18 cellular contexts compared by ENCODE assay signal in the genomic region with DNA sequence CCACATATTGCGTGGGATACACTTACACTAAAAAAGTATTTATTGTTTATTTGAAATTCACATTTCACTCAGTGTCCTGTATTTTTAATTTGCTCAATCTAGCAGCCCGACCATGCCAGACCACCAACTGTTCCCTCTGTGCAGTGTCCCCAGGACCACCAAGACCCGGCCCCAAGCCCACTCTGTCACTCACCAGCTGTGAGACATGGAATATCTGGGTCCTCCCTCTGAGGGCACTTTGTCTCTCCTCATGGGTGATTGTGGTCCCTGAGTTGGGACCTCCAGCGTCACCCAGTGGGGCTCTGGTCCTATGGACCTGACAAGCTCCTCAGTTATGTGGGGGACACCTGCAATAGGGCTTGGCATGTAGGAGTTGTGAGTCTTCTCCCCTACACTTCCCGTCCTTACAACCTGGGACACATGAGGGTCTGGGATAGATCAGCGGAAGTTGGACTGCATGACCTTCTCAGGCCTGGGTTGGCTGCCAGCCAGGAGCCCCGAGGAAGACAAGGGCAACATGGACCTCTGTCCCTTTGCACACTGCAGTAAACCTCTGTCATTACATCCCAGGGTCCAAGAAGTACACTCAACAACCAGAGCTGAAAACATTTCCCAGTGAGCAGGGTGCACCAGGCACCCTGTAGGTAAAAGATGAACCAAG. TPM values are rescaled to one million over a fixed set of nuclear protein-coding genes. Genes with fewer than 3 reads are reported as not detected.
A peak's percentile ranks its signal among the peaks of the same experiment; 100 is the strongest.
DNase-seq lines count a peak whose midpoint lies in the region; ATAC-seq, FAIRE-seq and TF ChIP-seq lines count a peak whose summit lies in the region.
"Had no signal": no experiment of that assay in that cellular context is flagged by ENCODE, and none has a peak within 500 bp of the region (broad histone marks: within the 10 kb centered on the region; RNA-seq: fewer than 3 reads in every experiment).

No MANE protein-coding gene starts in this region.

- no peak for TF ChIP-seq POLR2A in gastrocnemius medialis (IDR thresholded peaks at IDR 0.05)
- no peak for TF ChIP-seq POLR2A in sigmoid colon (IDR thresholded peaks at IDR 0.05)

- H3K27ac ChIP-seq in gastrocnemius medialis = peak overlapping the region; percentile 95 to 100 (median 96)
- H3K27ac ChIP-seq in sigmoid colon = no peak overlapping the region

- WGBS in sigmoid colon, 2 donors = 74 to 81% methylated on average over 7 of the region's 7 CpGs

- in situ Hi-C loops in gastrocnemius medialis (cut with MboI; ENCODE audit: low sequenced_read_pairs in 4 of 4) = no loop called here

- H3K4me3 Mint-ChIP-seq in CD14-positive monocyte = peak overlapping the region in 1 of 2 donors; percentile 61
- H3K4me3 Mint-ChIP-seq in activated naive CD8-positive, alpha-beta T cell treated with anti-CD3 and anti-CD28 coated beads, Interleukin-2, amount 50 U/mL, for 24 hours = no peak overlapping the region
- H3K4me3 Mint-ChIP-seq: GM23338 had no signal

- H3K4me1 Mint-ChIP-seq in CD14-positive monocyte = peaks cover 58% of the 10 kb centered on the region
- peaks cover 29% of the 10 kb centered on the region for H3K4me1 Mint-ChIP-seq in activated naive CD8-positive, alpha-beta T cell treated with anti-CD3 and anti-CD28 coated beads, Interleukin-2, amount 50 U/mL, for 24 hours
- H3K4me1 Mint-ChIP-seq: GM23338 had no signal

- H3K27me3 Mint-ChIP-seq in CD14-positive monocyte (ENCODE audit: low read depth in 3 of 3) = peaks cover 0 to 7% (median 3%) of the 10 kb centered on the region in 3 donors
- H3K27me3 Mint-ChIP-seq in activated naive CD8-positive, alpha-beta T cell treated with anti-CD3 and anti-CD28 coated beads, Interleukin-2, amount 50 U/mL, for 24 hours = peaks cover 2% of the 10 kb centered on the region

- no peaks in the 10 kb centered on the region for H3K9me3 ChIP-seq in gastrocnemius medialis
- H3K9me3 ChIP-seq in sigmoid colon = peaks cover 0 to 2% (median 0%) of the 10 kb centered on the region in 4 donors
- H3K9me3 ChIP-seq: MG63 had no signal

- intact Hi-C loops in CD14-positive monocyte (cut with micrococcal nuclease) (loop anchor here (1.0 to 10.0 kb wide), 5 partner anchors 26 to 136 kb away; a partner anchor contains a TSS), left ventricle myocardium superior (cut with micrococcal nuclease) (no loop called here), gastrocnemius medialis (cut with DNase I; ENCODE audit: low total_unique reads) (no loop called here), sigmoid colon (cut with DNase I) (no loop called here)

- no peak overlapping the region for H3K4me3 ChIP-seq in gastrocnemius medialis
- no peak overlapping the region for H3K4me3 ChIP-seq in sigmoid colon
- H3K4me3 ChIP-seq: GM23338, MG63 had no signal

- TF ChIP-seq CTCF in CD14-positive monocyte (IDR thresholded peaks at IDR 0.05) (no peak), gastrocnemius medialis (IDR thresholded peaks at IDR 0.05 in 4 of 5, conservative IDR thresholded peaks at IDR 0.05 in 1 of 5) (no peak), sigmoid colon (IDR thresholded peaks at IDR 0.05) (no peak)

- H3K27me3 ChIP-seq in gastrocnemius medialis = no peaks in the 10 kb centered on the region
- H3K27me3 ChIP-seq in sigmoid colon = no peaks in the 10 kb centered on the region
- H3K27me3 ChIP-seq: MG63 had no signal

- FAIRE-seq in GM19239 (lab: Jason Lieb, UNC) = no peak
- FAIRE-seq: G401.6 had no signal

- H3K36me3 Mint-ChIP-seq in CD14-positive monocyte = no peaks in the 10 kb centered on the region
- H3K36me3 Mint-ChIP-seq in activated naive CD8-positive, alpha-beta T cell treated with anti-CD3 and anti-CD28 coated beads, Interleukin-2, amount 50 U/mL, for 24 hours (ENCODE audit: low read depth) = no peaks in the 10 kb centered on the region
- H3K36me3 Mint-ChIP-seq: CD8-positive, alpha-beta T cell had no signal

- peaks cover 36 to 51% of the 10 kb centered on the region in 2 donors for H3K4me1 ChIP-seq in gastrocnemius medialis
- no peaks in the 10 kb centered on the region for H3K4me1 ChIP-seq in sigmoid colon

- DNase-seq in CD14-positive monocyte (ENCODE audit: low spot score) = no peak
- DNase-seq in activated naive CD8-positive, alpha-beta T cell treated with anti-CD3 and anti-CD28 coated beads, Interleukin-2, amount 50 U/mL, for 24 hours = no peak
- peak; percentile 68 for DNase-seq in left ventricle myocardium superior
- no peak for DNase-seq in gastrocnemius medialis
- no peak for DNase-seq in sigmoid colon
- no peak for DNase-seq in GM19239 (ENCODE audit: insufficient read length, low spot score)
- DNase-seq in DMS153 (lab: John Stamatoyannopoulos, UW) = no peak
- no peak for DNase-seq in HPDE6-E6E7 (ENCODE audit: extremely low spot score)
- DNase-seq: CD8-positive, alpha-beta T cell; DMS79 treated with DMSO at 0.1 percent for 48 hours; MG63; NCI-H1092; NCI-H510A treated with DMSO at 0.1 percent for 48 hours; NCI-H82 had no signal

- H3K27ac Mint-ChIP-seq in CD14-positive monocyte = peak overlapping the region; percentile 89 to 96 (median 94)
- H3K27ac Mint-ChIP-seq in activated naive CD8-positive, alpha-beta T cell treated with anti-CD3 and anti-CD28 coated beads, Interleukin-2, amount 50 U/mL, for 24 hours = peak overlapping the region; percentile 88
- H3K27ac Mint-ChIP-seq: GM23338 had no signal

- H3K36me3 ChIP-seq in gastrocnemius medialis = peaks cover 0 to 12% of the 10 kb centered on the region in 2 donors
- H3K36me3 ChIP-seq in sigmoid colon = no peaks in the 10 kb centered on the region
- H3K36me3 ChIP-seq: MG63 had no signal

- peaks cover 0 to 6% (median 0%) of the 10 kb centered on the region in 7 donors for H3K9me3 Mint-ChIP-seq in CD14-positive monocyte
- H3K9me3 Mint-ChIP-seq in activated naive CD8-positive, alpha-beta T cell treated with anti-CD3 and anti-CD28 coated beads, Interleukin-2, amount 50 U/mL, for 24 hours = no peaks in the 10 kb centered on the region
- H3K9me3 Mint-ChIP-seq: CD8-positive, alpha-beta T cell; GM23338 had no signal

- no peak for TF ChIP-seq EP300 in sigmoid colon (IDR thresholded peaks at IDR 0.05)

- no peak for ATAC-seq in activated naive CD8-positive, alpha-beta T cell treated with anti-CD3 and anti-CD28 coated beads, Interleukin-2, amount 50 U/mL, for 24 hours
- ATAC-seq in left ventricle myocardium superior (peak; percentile 43), gastrocnemius medialis (no peak)
- ATAC-seq: GM23338 had no signal

RNA-seq across cellular contexts. Expression of a gene that starts 12.1 kb away (rescaled TPM):
- polyA plus RNA-seq in CD14-positive monocyte (not detected), sigmoid colon (not detected)
- total RNA-seq in left ventricle myocardium superior (126 TPM), gastrocnemius medialis (100 to 1,000 TPM in 1 of 4 donors, 10 to 100 TPM in 3; 26.5 to 208 (median 69.6) TPM), sigmoid colon (not detected)
- total RNA-seq: CD8-positive, alpha-beta T cell; GM23338; PC-3; SK-MEL-5 had no signal
- polyA plus RNA-seq: GM23338 had no signal

Comparison
In these comparisons a context has a peak if more than half of its experiments do, and no peak if none do; other contexts are left out.
1. H3K27ac ChIP-seq: peak in gastrocnemius medialis (4 of 4); none in sigmoid colon (0 of 4).
2. RNA of a gene that starts 12.1 kb away (total RNA-seq): 126 TPM in left ventricle myocardium superior (single experiment) and 26.5 to 208 TPM in gastrocnemius medialis; not detected in sigmoid colon; every median in the first group is over 10 times any median in the second.
3. intact Hi-C loops: an anchor here in CD14-positive monocyte (1.0 to 10.0 kb wide); none called in left ventricle myocardium superior, gastrocnemius medialis and sigmoid colon.